In the genomic region with DNA sequence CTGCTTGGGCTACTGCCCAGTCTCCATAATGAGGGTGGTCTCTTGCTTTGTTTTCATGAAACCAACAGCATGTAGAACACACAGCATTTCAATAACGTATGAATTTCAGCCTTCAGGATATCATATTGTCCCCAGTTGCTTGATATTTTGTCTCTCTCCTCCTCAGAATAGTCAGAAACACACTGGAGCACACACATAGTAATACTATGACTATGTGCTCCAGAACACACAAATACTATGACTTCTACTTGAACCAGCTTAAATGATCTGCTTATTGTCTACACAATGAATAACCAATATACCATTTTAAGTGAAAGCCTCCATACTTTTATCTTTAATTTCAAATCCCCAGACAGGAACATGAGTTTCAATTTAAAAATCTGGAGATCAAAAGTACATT, we compare ENCODE assay signal across 23 cellular contexts.
DNase-seq lines count a peak whose midpoint lies in the region; ATAC-seq and TF ChIP-seq lines count a peak whose summit lies in the region.
"Had no signal": no experiment of that assay in that cellular context is flagged by ENCODE, and none has a peak within 500 bp of the region (broad histone marks: within the 10 kb centered on the region; RNA-seq: fewer than 3 reads in every experiment).

No MANE protein-coding gene starts in this region.

- H3K79me2 ChIP-seq in GM23338 (replicated peaks; ENCODE audit: insufficient read depth) = no peaks in the 10 kb centered on the region

- no peak overlapping the region for H3K23ac ChIP-seq in IMR-90 (ENCODE audit: low read depth, low read length)

- peaks cover 8 to 10% of the 10 kb centered on the region in 2 experiments; a peak in 3 of 4 replicates for H3K79me1 ChIP-seq in IMR-90 (ENCODE audit: low read depth in 1 of 2, low read length in 2 of 2)

- no peaks in the 10 kb centered on the region for H3K27me3 Mint-ChIP-seq in activated T-helper 2 cell treated with anti-CD3 and anti-CD28 coated beads, Interferon-gamma antibody, Interleukin-2, Interleukin-4, amounts not matched to agents 10 μg/mL and 5 μg/mL and 100 μg/mL, durations not matched to agents 14 hours and 24 hours and 36 hours (ENCODE audit: low read depth)
- H3K27me3 Mint-ChIP-seq in GM23338 (ENCODE audit: insufficient read depth, low read depth, poor library complexity) = peaks cover 3% of the 10 kb centered on the region
- H3K27me3 Mint-ChIP-seq: CD4-positive, alpha-beta T cell had no signal

- H3K4me2 ChIP-seq in IMR-90 (ENCODE audit: low read depth, low read length) (no peak overlapping the region; the same call in 1 of the 2 replicates), GM23338 (no peak overlapping the region)
- H3K4me2 ChIP-seq: BLaER1 had no signal

- ATAC-seq in IMR-90 (ENCODE audit: low read depth) (no peak), GM23338 (no peak)

- no peaks in the 10 kb centered on the region for H3K9me2 ChIP-seq in GM23338 (ENCODE audit: insufficient read depth)

- H2BK20ac ChIP-seq in IMR-90 (ENCODE audit: low read depth, low read length) = peak overlapping the region; percentile 38

- H2BK120ac ChIP-seq in IMR-90 (ENCODE audit: low read depth, low read length) = peak overlapping the region; percentile 50; the same call in 1 of the 2 replicates

- H2AFZ ChIP-seq in IMR-90 (replicated peaks; ENCODE audit: low read length, poor library complexity) (no peak overlapping the region), GM23338 (no peak overlapping the region)
- H2AFZ ChIP-seq: GM23248 had no signal

- H2BK5ac ChIP-seq in IMR-90 (ENCODE audit: low read depth, low read length, poor library complexity, severe bottlenecking) = peak overlapping the region; percentile 49

- no peaks in the 10 kb centered on the region for H3F3A ChIP-seq in GM23338 (replicated peaks; ENCODE audit: low read depth)

- BruUV-seq in IMR-90 (replicated peaks; lab: Mats Ljungman, UMichigan) = no TSS peak

- H3K9me1 ChIP-seq in IMR-90 (ENCODE audit: insufficient read depth, low read length) = no peaks in the 10 kb centered on the region; the same call in 1 of the 2 replicates

- CTCF ChIA-PET in IMR-90 (lab: Yijun Ruan, JAX) = no interaction called here

- no CpG with 5 or more reads among the region's 1 CpG for WGBS in IMR-90 (ENCODE audit: extremely low coverage in 2 of 2, insufficient read length in 1 of 2), 2 experiments
- 86% methylated on average over 1 of the region's 1 CpG for WGBS in thyroid gland, 2 donors

- no peak overlapping the region for H3K4me3 Mint-ChIP-seq in activated T-helper 2 cell treated with anti-CD3 and anti-CD28 coated beads, Interferon-gamma antibody, Interleukin-2, Interleukin-4, amounts not matched to agents 10 μg/mL and 5 μg/mL and 100 μg/mL, durations not matched to agents 14 hours and 24 hours and 36 hours (ENCODE audit: low read depth)
- no peak overlapping the region for H3K4me3 Mint-ChIP-seq in GM23338
- H3K4me3 Mint-ChIP-seq: CD4-positive, alpha-beta T cell; IgD-negative memory B cell had no signal

- H3K36me3 ChIP-seq in IMR-90 (ENCODE audit: control insufficient read depth, insufficient read depth, low read length) = no peaks in the 10 kb centered on the region
- no peaks in the 10 kb centered on the region; the same call in 1 of the 2 replicates for H3K36me3 ChIP-seq in GM23338 (ENCODE audit: insufficient read depth)
- H3K36me3 ChIP-seq in thyroid gland = no peaks in the 10 kb centered on the region
- H3K36me3 ChIP-seq: BLaER1, HAP-1, Peyer's patch, SJCRH30 had no signal

- peaks cover 5% of the 10 kb centered on the region for H3K9me3 Mint-ChIP-seq in activated T-helper 2 cell treated with anti-CD3 and anti-CD28 coated beads, Interferon-gamma antibody, Interleukin-2, Interleukin-4, amounts not matched to agents 10 μg/mL and 5 μg/mL and 100 μg/mL, durations not matched to agents 14 hours and 24 hours and 36 hours
- peaks cover 36% of the 10 kb centered on the region for H3K9me3 Mint-ChIP-seq in GM23338
- H3K9me3 Mint-ChIP-seq: CD4-positive, alpha-beta T cell had no signal

- no peak overlapping the region for H4K5ac ChIP-seq in IMR-90 (ENCODE audit: low read depth, low read length)

- H3K4me1 Mint-ChIP-seq in activated T-helper 2 cell treated with anti-CD3 and anti-CD28 coated beads, Interferon-gamma antibody, Interleukin-2, Interleukin-4, amounts not matched to agents 10 μg/mL and 5 μg/mL and 100 μg/mL, durations not matched to agents 14 hours and 24 hours and 36 hours (ENCODE audit: low read depth) = peaks cover 45% of the 10 kb centered on the region
- H3K4me1 Mint-ChIP-seq in GM23338 = no peaks in the 10 kb centered on the region; the same call in 2 of the 3 replicates
- H3K4me1 Mint-ChIP-seq: IgD-negative memory B cell had no signal

- peak overlapping the region; percentile 18; the same call in 1 of the 2 replicates for H3K4ac ChIP-seq in IMR-90 (ENCODE audit: low read depth, low read length)

- H3K9ac ChIP-seq in IMR-90 (ENCODE audit: low read depth, low read length) = no peak overlapping the region; the same call in 1 of the 2 replicates
- H3K9ac ChIP-seq: BLaER1, GM23248 had no signal

- dilution Hi-C loops in IMR-90 (cut with HindIII; ENCODE audit: low sequenced_read_pairs, unreplicated experiment) = no loop called here

- H3K9me3 ChIP-seq in IMR-90 (ENCODE audit: control insufficient read depth, insufficient read depth, low read length) = no peaks in the 10 kb centered on the region
- H3K9me3 ChIP-seq in thyroid gland = no peaks in the 10 kb centered on the region
- H3K9me3 ChIP-seq: BLaER1, HAP-1, Peyer's patch, SJCRH30 had no signal

- POLR2A ChIA-PET in IMR-90 (lab: Charles Lee; ENCODE audit: unreplicated experiment) = no interaction called here

- H3K4me3 ChIP-seq in IMR-90 (ENCODE audit: insufficient read depth, low read depth, low read length) (no peak overlapping the region), GM23338 (no peak overlapping the region), thyroid gland (replicated peaks in 1 of 3) (no peak overlapping the region)
- H3K4me3 ChIP-seq: BLaER1, GM23248, HAP-1, Peyer's patch, SJCRH30 had no signal

- peaks cover 23% of the 10 kb centered on the region for H3K4me1 ChIP-seq in IMR-90 (ENCODE audit: control insufficient read depth, insufficient read depth, low read length)
- H3K4me1 ChIP-seq in GM23338 (ENCODE audit: insufficient read depth) = no peaks in the 10 kb centered on the region
- peaks cover 0 to 9% of the 10 kb centered on the region in 2 donors for H3K4me1 ChIP-seq in thyroid gland
- H3K4me1 ChIP-seq: BLaER1, HAP-1 had no signal

- peak overlapping the region; percentile 21 for H3K27ac Mint-ChIP-seq in activated T-helper 2 cell treated with anti-CD3 and anti-CD28 coated beads, Interferon-gamma antibody, Interleukin-2, Interleukin-4, amounts not matched to agents 10 μg/mL and 5 μg/mL and 100 μg/mL, durations not matched to agents 14 hours and 24 hours and 36 hours
- no peak overlapping the region for H3K27ac Mint-ChIP-seq in GM23338
- H3K27ac Mint-ChIP-seq: CD4-positive, alpha-beta T cell; IgD-negative memory B cell had no signal

- TF ChIP-seq POLR2A in IMR-90 (IDR thresholded peaks at IDR 0.05; ENCODE audit: low read depth, low read length) = no peak
- TF ChIP-seq POLR2A in thyroid gland (IDR thresholded peaks at IDR 0.05) = no peak

- H4K8ac ChIP-seq in IMR-90 (ENCODE audit: low read depth in 2 of 2, low read length in 2 of 2) = peak overlapping the region in 1 of 2 experiments; percentile 49; a peak in 1 of 4 replicates

- H3K18ac ChIP-seq in IMR-90 (ENCODE audit: low read depth, low read length) = no peak overlapping the region; the same call in none of the 2 replicates

- in situ Hi-C loops in IMR-90 (cut with MboI; ENCODE audit: low sequenced_read_pairs) = no loop called here

- TF ChIP-seq CTCF in IMR-90 (conservative IDR thresholded peaks at IDR 0.05; ENCODE audit: low read depth, low read length) (no peak), GM23338 (conservative IDR thresholded peaks at IDR 0.05; ENCODE audit: low read depth in 2 of 2) (no peak), thyroid gland (IDR thresholded peaks at IDR 0.05) (no peak)

- peak overlapping the region; percentile 2; the same call in 1 of the 3 replicates for H2BK15ac ChIP-seq in IMR-90 (ENCODE audit: low read depth, low read length)

- H3K27me3 ChIP-seq in IMR-90 (ENCODE audit: control insufficient read depth, insufficient read depth, low read length) = no peaks in the 10 kb centered on the region
- H3K27me3 ChIP-seq in GM23338 (ENCODE audit: insufficient read depth) = no peaks in the 10 kb centered on the region
- H3K27me3 ChIP-seq in thyroid gland = no peaks in the 10 kb centered on the region
- H3K27me3 ChIP-seq: BLaER1, Peyer's patch, SJCRH30 had no signal

- H3K14ac ChIP-seq in IMR-90 (replicated peaks; ENCODE audit: low read depth, low read length) = peak overlapping the region; percentile 8

- TF ChIP-seq RAD21 in IMR-90 (IDR thresholded peaks at IDR 0.05; ENCODE audit: low read length) = no peak

- H4K91ac ChIP-seq in IMR-90 (ENCODE audit: insufficient read depth, low read depth, low read length) = no peak overlapping the region

- no peak overlapping the region for H3K27ac ChIP-seq in IMR-90 (ENCODE audit: insufficient read depth, low read length)
- H3K27ac ChIP-seq in GM23338 (ENCODE audit: low read depth) = no peak overlapping the region
- no peak overlapping the region for H3K27ac ChIP-seq in thyroid gland
- H3K27ac ChIP-seq: BLaER1, GM23248, Peyer's patch, SJCRH30 had no signal

- H2AK9ac ChIP-seq in IMR-90 (replicated peaks; ENCODE audit: low read depth, low read length, poor library complexity) = no peak overlapping the region

- peak overlapping the region; percentile 85; the same call in 1 of the 2 replicates for H2AK5ac ChIP-seq in IMR-90 (ENCODE audit: low read depth, low read length)

- DNase-seq in IMR-90 (peak; percentile 20), midbrain (lab: John Stamatoyannopoulos, UW) (peak; percentile 19), superior temporal gyrus (ENCODE audit: extremely low spot score) (peak; percentile 35), NOMO-1 treated with dmso at 0.1 percent for 144 hours (lab: John Stamatoyannopoulos, UW; ENCODE audit: unreplicated experiment) (no peak), GM23338 (ENCODE audit: low spot score) (no peak), thyroid gland (no peak)
- DNase-seq in activated T-helper 2 cell treated with anti-CD3 and anti-CD28 coated beads, Interferon-gamma antibody, Interleukin-2, Interleukin-4, amounts not matched to agents 10 μg/mL and 5 μg/mL and 100 μg/mL, durations not matched to agents 14 hours and 24 hours and 36 hours (ENCODE audit: low spot score) = no peak
- DNase-seq: CD4-positive, alpha-beta T cell; COR-L47; DMS79 treated with DMSO at 0.1 percent for 48 hours; GM23248; MV-4-11; NCI-H1105 treated with DMSO at 0.1 percent for 48 hours; NCI-H2081; NCI-H2171; NCI-H345; NCI-H524; NCI-H82; Peyer's patch had no signal

- peaks cover 7% of the 10 kb centered on the region; the same call in 1 of the 2 replicates for H4K20me1 ChIP-seq in IMR-90 (ENCODE audit: insufficient read depth, low read length)
- no peaks in the 10 kb centered on the region for H4K20me1 ChIP-seq in GM23338 (replicated peaks; ENCODE audit: insufficient read depth)
- H4K20me1 ChIP-seq: BLaER1 had no signal

- intact Hi-C loops in IMR-90 (cut with micrococcal nuclease) = loop anchor here (5.0 kb wide), 1 partner anchor 48 kb away; no protein-coding TSS in a partner anchor
- intact Hi-C loops in activated T-helper 2 cell treated with anti-CD3 and anti-CD28 coated beads, Interferon-gamma antibody, Interleukin-2, Interleukin-4, amounts not matched to agents 10 μg/mL and 5 μg/mL and 100 μg/mL, durations not matched to agents 14 hours and 24 hours and 36 hours (cut with micrococcal nuclease) = loop anchor here (10.0 kb wide), 1 partner anchor 870 kb away; a partner anchor contains a TSS
- intact Hi-C loops in thyroid gland (cut with DNase I) = no loop called here

- H3K36me3 Mint-ChIP-seq in activated T-helper 2 cell treated with anti-CD3 and anti-CD28 coated beads, Interferon-gamma antibody, Interleukin-2, Interleukin-4, amounts not matched to agents 10 μg/mL and 5 μg/mL and 100 μg/mL, durations not matched to agents 14 hours and 24 hours and 36 hours (ENCODE audit: low read depth) = peaks cover 4% of the 10 kb centered on the region
- H3K36me3 Mint-ChIP-seq in GM23338 (ENCODE audit: low read depth) = peaks cover 24% of the 10 kb centered on the region
- H3K36me3 Mint-ChIP-seq: IgD-negative memory B cell had no signal

- H3K56ac ChIP-seq in IMR-90 (ENCODE audit: extremely low read depth, insufficient read depth, low read length) = no peak overlapping the region

Comparison
In these comparisons a context has a peak if more than half of its experiments do, and no peak if none do; other contexts are left out.
1. DNase-seq: peak in IMR-90 (single experiment), midbrain (single experiment) and superior temporal gyrus (single experiment); none in activated T-helper 2 cell treated with anti-CD3 and anti-CD28 coated beads, Interferon-gamma antibody, Interleukin-2, Interleukin-4, amounts not matched to agents 10 μg/mL and 5 μg/mL and 100 μg/mL, durations not matched to agents 14 hours and 24 hours and 36 hours (single experiment), NOMO-1 treated with dmso at 0.1 percent for 144 hours (single experiment), GM23338 (single experiment) and thyroid gland (0 of 2).